Comparison of ENCODE assay signal across 18 cellular contexts in the genomic region with DNA sequence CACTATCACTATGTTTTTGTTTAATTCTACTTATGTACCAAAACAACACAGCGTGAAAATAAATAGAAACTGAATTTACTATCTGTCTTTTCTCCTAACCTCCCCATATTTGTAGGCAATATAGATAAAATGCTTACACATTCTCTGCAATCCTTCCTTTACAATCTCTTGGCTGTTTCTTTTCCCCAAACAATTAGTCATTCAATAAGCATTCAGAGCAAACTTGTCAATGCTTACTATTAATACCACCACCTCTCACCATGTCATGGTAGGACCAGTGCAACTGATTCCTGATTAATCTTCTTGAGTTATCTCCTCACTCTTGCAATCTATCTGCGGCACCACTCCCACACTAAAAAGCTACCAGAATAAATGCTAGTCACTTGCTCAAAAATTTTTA.
DNase-seq lines count a peak whose midpoint lies in the region; FAIRE-seq and TF ChIP-seq lines count a peak whose summit lies in the region.
"Had no signal": no experiment of that assay in that cellular context is flagged by ENCODE, and none has a peak within 500 bp of the region (broad histone marks: within the 10 kb centered on the region; RNA-seq: fewer than 3 reads in every experiment).

No MANE protein-coding gene starts in this region.

- peak overlapping the region; percentile 69 for H3K9ac ChIP-seq in adipocyte (ENCODE audit: low read length)

- no peak for TF ChIP-seq CTCF in esophagus squamous epithelium (IDR thresholded peaks at IDR 0.05)

- WGBS in esophagus squamous epithelium, 2 donors = 91 to 99% methylated on average over 2 of the region's 2 CpGs

- H3K4me1 ChIP-seq in ACC112 (ENCODE audit: control insufficient read depth, insufficient read depth, low read length, unreplicated experiment) = peaks cover 16% of the 10 kb centered on the region
- H3K4me1 ChIP-seq in adipocyte (ENCODE audit: control insufficient read depth, insufficient read depth, low read length) = peaks cover 47% of the 10 kb centered on the region
- no peaks in the 10 kb centered on the region for H3K4me1 ChIP-seq in esophagus squamous epithelium
- H3K4me1 ChIP-seq: transverse colon had no signal

- H2AFZ ChIP-seq in ACC112 (ENCODE audit: low read length, unreplicated experiment) = no peak overlapping the region

- no peak for TF ChIP-seq POLR2A in H54 (IDR thresholded peaks at IDR 0.05; ENCODE audit: low read depth, low read length)
- no peak for TF ChIP-seq POLR2A in GM12892 (IDR thresholded peaks at IDR 0.05; ENCODE audit: low read depth, low read length)
- no peak for TF ChIP-seq POLR2A in esophagus squamous epithelium (IDR thresholded peaks at IDR 0.05)

- DNase-seq in H54 (ENCODE audit: insufficient read length, low spot score) = peak; percentile 12
- peak; percentile 36 for DNase-seq in adipocyte (ENCODE audit: low read depth)
- peak; percentile 34 for DNase-seq in foreskin melanocyte
- DNase-seq in GM12892 (ENCODE audit: insufficient read length) = no peak
- no peak for DNase-seq in nucleus accumbens (lab: John Stamatoyannopoulos, UW)
- DNase-seq in esophagus squamous epithelium (lab: John Stamatoyannopoulos, UW) = no peak
- DNase-seq in DMS53 treated with DMSO at 0.1 percent for 48 hours (lab: John Stamatoyannopoulos, UW; ENCODE audit: unreplicated experiment) = no peak
- DNase-seq: activated CD4-positive, alpha-beta T cell treated with anti-CD3 and anti-CD28 coated beads for 1 hour; activated naive CD4-positive, alpha-beta T cell treated with anti-CD3 and anti-CD28 coated beads, Interleukin-2, amount 10 ng/mL, durations not matched to agents 7 days and 5 days; mucosa of descending colon; NCI-H146; NCI-H446; ovary; transverse colon had no signal

- no peaks in the 10 kb centered on the region for H3K79me2 ChIP-seq in ACC112 (ENCODE audit: control insufficient read depth, insufficient read depth, low read length, unreplicated experiment)

- H3K36me3 ChIP-seq in ACC112 (ENCODE audit: insufficient read depth, low read length) (peaks cover 12% of the 10 kb centered on the region), adipocyte (ENCODE audit: control insufficient read depth, insufficient read depth, low read length, severe bottlenecking) (peaks cover 25% of the 10 kb centered on the region), esophagus squamous epithelium (peaks cover 0 to 62% (median 0%) of the 10 kb centered on the region in 3 donors)

- H3K9me3 ChIP-seq in adipocyte (ENCODE audit: control insufficient read depth, low read length) (no peaks in the 10 kb centered on the region), esophagus squamous epithelium (no peaks in the 10 kb centered on the region)
- H3K9me3 ChIP-seq: A549, mucosa of descending colon, ovary, transverse colon had no signal

- H3K4me3 ChIP-seq in ACC112 (ENCODE audit: low read depth, low read length) = no peak overlapping the region
- H3K4me3 ChIP-seq in adipocyte (ENCODE audit: low read length) = no peak overlapping the region
- H3K4me3 ChIP-seq in esophagus squamous epithelium = no peak overlapping the region
- H3K4me3 ChIP-seq: A549, mucosa of descending colon, ovary, skin epidermis, transverse colon had no signal

- FAIRE-seq in H54 (lab: Jason Lieb, UNC) = peak; percentile 67
- no peak for FAIRE-seq in GM12892 (lab: Jason Lieb, UNC)
- FAIRE-seq: A549, islet of Langerhans had no signal

- intact Hi-C loops in esophagus squamous epithelium (cut with DNase I) = no loop called here

- no peaks in the 10 kb centered on the region for H3K27me3 ChIP-seq in ACC112 (ENCODE audit: insufficient read depth, low read length)
- no peaks in the 10 kb centered on the region for H3K27me3 ChIP-seq in adipocyte (replicated peaks; ENCODE audit: control insufficient read depth, insufficient read depth, low read length)
- H3K27me3 ChIP-seq in esophagus squamous epithelium = no peaks in the 10 kb centered on the region
- H3K27me3 ChIP-seq: ovary, transverse colon had no signal

- H3K27ac ChIP-seq in ACC112 (ENCODE audit: low read depth, low read length) (0 out of 2 replicates have a peak overlapping the region, but pooled peaks have one; percentile 5), esophagus squamous epithelium (no peak overlapping the region)
- H3K27ac ChIP-seq: A549, ovary, skin epidermis, transverse colon had no signal

Comparison
In these comparisons a context has a peak if more than half of its experiments do, and no peak if none do; other contexts are left out.
1. DNase-seq: peak in H54 (single experiment), adipocyte (single experiment) and foreskin melanocyte (single experiment); none in GM12892 (single experiment), nucleus accumbens (0 of 56), esophagus squamous epithelium (single experiment) and DMS53 treated with DMSO at 0.1 percent for 48 hours (single experiment).